Comparison of ENCODE assay signal across 1 cellular context in the genomic region with DNA sequence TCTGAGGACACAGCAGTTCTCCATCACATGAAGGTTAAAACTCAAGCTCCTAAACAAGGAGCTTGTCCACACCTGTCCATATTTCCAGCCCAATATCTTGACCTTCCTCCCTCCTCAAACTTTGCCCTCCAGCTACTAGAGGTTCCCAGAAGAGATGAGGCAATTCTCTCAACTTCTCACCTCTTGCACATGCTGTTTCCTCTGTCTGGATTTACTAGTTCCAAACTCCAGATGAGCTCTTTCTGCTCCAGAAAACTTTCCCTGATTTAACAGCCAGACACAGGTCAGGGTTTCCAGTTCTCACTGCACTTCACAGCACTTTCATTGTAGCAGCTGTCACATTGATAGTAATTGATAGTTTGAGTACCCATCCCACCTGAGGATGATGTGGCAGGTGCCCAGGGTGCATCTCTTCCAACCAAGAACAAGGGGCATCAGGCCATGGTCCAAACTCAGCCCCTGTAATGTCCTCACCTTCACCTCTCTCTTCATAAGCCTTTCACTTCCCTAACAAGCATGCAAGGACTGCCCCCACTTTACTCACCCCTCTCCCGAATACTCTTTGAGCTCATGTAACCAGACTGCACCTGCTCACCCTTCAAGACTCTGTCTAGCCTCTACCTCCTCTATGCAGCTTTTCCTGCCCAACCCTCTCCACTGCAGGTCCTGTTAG.
TF ChIP-seq lines count a peak whose summit lies in the region.

No MANE protein-coding gene starts in this region.

TF ChIP-seq in GM12878, 131 proteins besides CTCF, POLR2A, EP300 and RAD21 (continued from another document):
- TF ChIP-seq, protein P1, sequence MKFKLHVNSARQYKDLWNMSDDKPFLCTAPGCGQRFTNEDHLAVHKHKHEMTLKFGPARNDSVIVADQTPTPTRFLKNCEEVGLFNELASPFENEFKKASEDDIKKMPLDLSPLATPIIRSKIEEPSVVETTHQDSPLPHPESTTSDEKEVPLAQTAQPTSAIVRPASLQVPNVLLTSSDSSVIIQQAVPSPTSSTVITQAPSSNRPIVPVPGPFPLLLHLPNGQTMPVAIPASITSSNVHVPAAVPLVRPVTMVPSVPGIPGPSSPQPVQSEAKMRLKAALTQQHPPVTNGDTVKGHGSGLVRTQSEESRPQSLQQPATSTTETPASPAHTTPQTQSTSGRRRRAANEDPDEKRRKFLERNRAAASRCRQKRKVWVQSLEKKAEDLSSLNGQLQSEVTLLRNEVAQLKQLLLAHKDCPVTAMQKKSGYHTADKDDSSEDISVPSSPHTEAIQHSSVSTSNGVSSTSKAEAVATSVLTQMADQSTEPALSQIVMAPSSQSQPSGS (IDR thresholded peaks at IDR 0.05; ENCODE audit: low read length), result no peak
- TF ChIP-seq SRF (IDR thresholded peaks at IDR 0.05; ENCODE audit: low read depth in 2 of 2, low read length in 2 of 2) (no peak), BRCA1 (IDR thresholded peaks at IDR 0.05; ENCODE audit: low read depth, low read length) (no peak), HDAC6 (IDR thresholded peaks at IDR 0.05; ENCODE audit: unreplicated experiment) (no peak), TCF3 (IDR thresholded peaks at IDR 0.05; ENCODE audit: borderline replicate concordance, insufficient read depth, low read depth, low read length) (no peak)
